Comparison of ENCODE assay signal across 20 cellular contexts in genomic region chr16:31439519-31439918, GRCh38. TPM values are rescaled to one million over a fixed set of nuclear protein-coding genes. Genes with fewer than 3 reads are reported as not detected.
A peak's percentile ranks its signal among the peaks of the same experiment; 100 is the strongest.
DNase-seq lines count a peak whose midpoint lies in the region; ATAC-seq and TF ChIP-seq lines count a peak whose summit lies in the region.
"Had no signal": no experiment of that assay in that cellular context is flagged by ENCODE, and none has a peak within 500 bp of the region (broad histone marks: within the 10 kb centered on the region; RNA-seq: fewer than 3 reads in every experiment).

No MANE protein-coding gene starts in this region.

- no peak for TF ChIP-seq CTCF in DOHH2 (IDR thresholded peaks at IDR 0.05; ENCODE audit: low read depth, low read length, poor library complexity, severe bottlenecking)

- peaks cover 28% of the 10 kb centered on the region for H3K4me1 ChIP-seq in DOHH2 (ENCODE audit: control insufficient read depth, low read length)

- peak overlapping the region; percentile 1 to 85 for H3K4me3 Mint-ChIP-seq in activated T-cell treated with anti-CD3 and anti-CD28 coated beads, Interleukin-2, amount 50 U/mL, for 72 hours
- no peak overlapping the region for H3K4me3 Mint-ChIP-seq in activated T-cell treated with anti-CD3 and anti-CD28 coated beads, Interleukin-2, amount 50 U/mL, for 24 hours

- H3K27me3 ChIP-seq in DOHH2 (ENCODE audit: control insufficient read depth, low read length): no peaks in the 10 kb centered on the region
- H3K27me3 ChIP-seq: MG63 had no signal

- H3K9me3 Mint-ChIP-seq in activated T-cell treated with anti-CD3 and anti-CD28 coated beads, Interleukin-2, amount 50 U/mL, for 72 hours: no peaks in the 10 kb centered on the region
- no peaks in the 10 kb centered on the region for H3K9me3 Mint-ChIP-seq in activated T-cell treated with anti-CD3 and anti-CD28 coated beads, Interleukin-2, amount 50 U/mL, for 24 hours
- H3K9me3 Mint-ChIP-seq: CD8-positive, alpha-beta memory T cell had no signal

- H3K27ac ChIP-seq in DOHH2 (ENCODE audit: low read depth, low read length) (no peak overlapping the region), SK-N-MC (peak overlapping the region; percentile 50; the same call in 1 of the 2 replicates)

- 0 out of 2 replicates have a peak, but pooled peaks cover 2% of the 10 kb centered on the region for H3F3A ChIP-seq in DOHH2 (ENCODE audit: control insufficient read depth, insufficient read depth)

- no peaks in the 10 kb centered on the region for H3K79me2 ChIP-seq in DOHH2 (ENCODE audit: control insufficient read depth, low read length)

- no peaks in the 10 kb centered on the region for H3K36me3 Mint-ChIP-seq in activated T-cell treated with anti-CD3 and anti-CD28 coated beads, Interleukin-2, amount 50 U/mL, for 72 hours (ENCODE audit: insufficient read depth in 2 of 2)
- H3K36me3 Mint-ChIP-seq in activated T-cell treated with anti-CD3 and anti-CD28 coated beads, Interleukin-2, amount 50 U/mL, for 24 hours (ENCODE audit: low read depth): no peaks in the 10 kb centered on the region

- H3K9me3 ChIP-seq in DOHH2 (ENCODE audit: control insufficient read depth, insufficient read depth, low read length): no peaks in the 10 kb centered on the region
- no peaks in the 10 kb centered on the region for H3K9me3 ChIP-seq in SK-N-MC (ENCODE audit: low read depth, low read length)
- H3K9me3 ChIP-seq: MG63 had no signal

- no peaks in the 10 kb centered on the region for H3K9me2 ChIP-seq in DOHH2 (replicated peaks; ENCODE audit: control insufficient read depth, low read length)

- peak in 1 of 2 donors; percentile 55 for DNase-seq in activated T-cell treated with anti-CD3 and anti-CD28 coated beads, Interleukin-2, amount 50 U/mL, for 72 hours
- DNase-seq in activated T-cell treated with anti-CD3 and anti-CD28 coated beads, Interleukin-2, amount 50 U/mL, for 24 hours: no peak
- no peak for DNase-seq in SK-N-MC (ENCODE audit: low read depth, low spot score)
- DNase-seq in posterior vena cava (ENCODE audit: low spot score): peak; percentile 16
- no peak for DNase-seq in NCI-H1694 treated with DMSO at 0.1 percent for 48 hours (lab: John Stamatoyannopoulos, UW)
- no peak for DNase-seq in cerebellar nuclear complex (lab: John Stamatoyannopoulos, UW)
- DNase-seq in NCI-H1092 (lab: John Stamatoyannopoulos, UW): no peak
- DNase-seq: C1 segment of cervical spinal cord; CD8-positive, alpha-beta memory T cell; DMS53; GOT3; IMR-90; Kasumi-1; MG63; NCI-H1092 treated with DMSO at 0.1 percent for 48 hours; NCI-H1694 had no signal

- H3K4me1 Mint-ChIP-seq in activated T-cell treated with anti-CD3 and anti-CD28 coated beads, Interleukin-2, amount 50 U/mL, for 72 hours (ENCODE audit: low read depth): peaks cover 26% of the 10 kb centered on the region
- H3K4me1 Mint-ChIP-seq in activated T-cell treated with anti-CD3 and anti-CD28 coated beads, Interleukin-2, amount 50 U/mL, for 24 hours (ENCODE audit: low read depth): peaks cover 23% of the 10 kb centered on the region

- ATAC-seq in activated T-cell treated with anti-CD3 and anti-CD28 coated beads, Interleukin-2, amount 50 U/mL, for 72 hours (replicated peaks in 1 of 2): peak; percentile 44 to 75
- ATAC-seq: Right ventricle myocardium inferior had no signal

- H4K20me1 ChIP-seq in DOHH2 (ENCODE audit: control insufficient read depth, insufficient read depth, low read depth, low read length): no peaks in the 10 kb centered on the region

- H3K36me3 ChIP-seq in DOHH2 (ENCODE audit: control insufficient read depth, low read length) (no peaks in the 10 kb centered on the region), SK-N-MC (ENCODE audit: insufficient read depth, low read length) (no peaks in the 10 kb centered on the region)
- H3K36me3 ChIP-seq: MG63 had no signal

- H3K9ac ChIP-seq in SK-N-MC (ENCODE audit: insufficient read length): no peak overlapping the region

- H3K27ac Mint-ChIP-seq in activated T-cell treated with anti-CD3 and anti-CD28 coated beads, Interleukin-2, amount 50 U/mL, for 72 hours: peak overlapping the region; percentile 61
- H3K27ac Mint-ChIP-seq in activated T-cell treated with anti-CD3 and anti-CD28 coated beads, Interleukin-2, amount 50 U/mL, for 24 hours: no peak overlapping the region
- H3K27ac Mint-ChIP-seq: CD8-positive, alpha-beta memory T cell had no signal

- H3K4me2 ChIP-seq in DOHH2 (ENCODE audit: low read length): peak overlapping the region; percentile 72

- H3K4me3 ChIP-seq in DOHH2 (ENCODE audit: low read length) (peak overlapping the region; percentile 55), SK-N-MC (no peak overlapping the region)
- H3K4me3 ChIP-seq: MG63 had no signal

- intact Hi-C loops in posterior vena cava (cut with DNase I): no loop called here

- peaks cover 6% of the 10 kb centered on the region for H3K27me3 Mint-ChIP-seq in activated T-cell treated with anti-CD3 and anti-CD28 coated beads, Interleukin-2, amount 50 U/mL, for 72 hours (ENCODE audit: low read depth)
- no peaks in the 10 kb centered on the region for H3K27me3 Mint-ChIP-seq in activated T-cell treated with anti-CD3 and anti-CD28 coated beads, Interleukin-2, amount 50 U/mL, for 24 hours

RNA-seq across cellular contexts. Expression of gene ZNF843, which starts 3.1 kb away (rescaled TPM):
- total RNA-seq in activated T-cell treated with anti-CD3 and anti-CD28 coated beads, Interleukin-2, amount 50 U/mL, for 72 hours: under 1 TPM; 0.38 to 0.53 TPM
- 1 to 10 TPM; 1.0 to 1.9 TPM for total RNA-seq in posterior vena cava

RNA-seq across cellular contexts. Expression of gene COX6A2, which starts 11.4 kb away (rescaled TPM):
- not detected for total RNA-seq in activated T-cell treated with anti-CD3 and anti-CD28 coated beads, Interleukin-2, amount 50 U/mL, for 72 hours
- total RNA-seq in posterior vena cava: 1 to 10 TPM; 1.1 to 1.5 TPM
- total RNA-seq: A673; CD8-positive, alpha-beta memory T cell; IMR-90; NCI-H460 had no signal

RNA-seq across cellular contexts. Expression of gene ARMC5, which starts 19.8 kb away (rescaled TPM):
- total RNA-seq in activated T-cell treated with anti-CD3 and anti-CD28 coated beads, Interleukin-2, amount 50 U/mL, for 72 hours: 10 to 100 TPM; 11.2 to 12.2 TPM
- 1 to 10 TPM; 6.4 to 8.3 TPM for total RNA-seq in posterior vena cava

RNA-seq across cellular contexts. Expression of gene TGFB1I1, which starts 32.4 kb away (rescaled TPM):
- 1 to 10 TPM; 1.3 to 4.4 TPM for total RNA-seq in activated T-cell treated with anti-CD3 and anti-CD28 coated beads, Interleukin-2, amount 50 U/mL, for 72 hours
- 100 to 1,000 TPM; 232 to 239 TPM for total RNA-seq in posterior vena cava

RNA-seq across cellular contexts. Expression of gene SLC5A2, which starts 43.4 kb away (rescaled TPM):
- total RNA-seq in activated T-cell treated with anti-CD3 and anti-CD28 coated beads, Interleukin-2, amount 50 U/mL, for 72 hours: not detected
- under 1 TPM in 1 of 2 donors, not detected in 1; 0.33 TPM for total RNA-seq in posterior vena cava
- total RNA-seq: A673, IMR-90, NCI-H460, Right ventricle myocardium inferior had no signal
